8 cellular contexts compared by ENCODE assay signal in the genomic region with DNA sequence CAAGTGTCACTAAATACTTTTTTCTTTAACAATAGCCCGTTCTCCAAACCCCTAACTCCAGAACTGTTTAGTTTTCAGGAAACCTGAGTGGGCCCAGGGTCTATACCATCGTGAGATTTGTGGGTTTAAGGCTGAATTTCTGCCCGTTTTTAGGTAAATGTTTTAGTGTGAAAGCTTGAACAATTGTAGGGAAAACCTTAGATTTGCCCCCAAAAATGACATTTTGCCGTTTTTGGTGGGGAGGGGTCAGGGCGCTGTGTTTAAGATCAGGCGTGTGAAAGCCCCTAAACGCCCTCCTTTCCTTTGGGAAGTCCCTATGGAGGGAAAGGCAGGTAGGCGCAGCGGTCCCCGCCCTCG. TPM values are rescaled to one million over a fixed set of nuclear protein-coding genes. Genes with fewer than 3 reads are reported as not detected.
A peak's percentile ranks its signal among the peaks of the same experiment; 100 is the strongest.
DNase-seq lines count a peak whose midpoint lies in the region; ATAC-seq, FAIRE-seq and TF ChIP-seq lines count a peak whose summit lies in the region.

No MANE protein-coding gene starts in this region.

- no peaks in the 10 kb centered on the region for H3K9me3 Mint-ChIP-seq in effector memory CD8-positive, alpha-beta T cell

- peak overlapping the region; percentile 97 to 99 for H3K27ac Mint-ChIP-seq in effector memory CD8-positive, alpha-beta T cell

- intact Hi-C loops in pancreas (cut with DNase I) = no loop called here

- H3K27me3 Mint-ChIP-seq in effector memory CD8-positive, alpha-beta T cell = no peaks in the 10 kb centered on the region

- H3K4me1 ChIP-seq in pancreas = peaks cover 13 to 36% (median 20%) of the 10 kb centered on the region in 3 donors

- peak overlapping the region; percentile 94 to 97 for H3K4me3 Mint-ChIP-seq in effector memory CD8-positive, alpha-beta T cell

- no peak for TF ChIP-seq CTCF in GM12865 (IDR thresholded peaks at IDR 0.05; ENCODE audit: insufficient read depth, low read depth, low read length, missing control alignments)
- TF ChIP-seq CTCF in pancreas (IDR thresholded peaks at IDR 0.05) = no peak

- DNase-seq in GM12865 (ENCODE audit: low read depth) = no peak
- no peak for DNase-seq in effector memory CD8-positive, alpha-beta T cell
- DNase-seq in pancreas = no peak
- DNase-seq in NCI-H69 (lab: John Stamatoyannopoulos, UW) = no peak

- FAIRE-seq in pancreas (lab: Jason Lieb, UNC) = no peak

- peaks cover 11% of the 10 kb centered on the region; the same call in 1 of the 2 replicates for H3K36me3 ChIP-seq in KOPT-K1 (ENCODE audit: insufficient read depth, low read length)
- no peaks in the 10 kb centered on the region for H3K36me3 ChIP-seq in pancreas

- peaks cover 9% of the 10 kb centered on the region for H3K36me3 Mint-ChIP-seq in effector memory CD8-positive, alpha-beta T cell (ENCODE audit: insufficient read depth)

- peak overlapping the region; percentile 79 for H3K27ac ChIP-seq in KOPT-K1 (ENCODE audit: low read depth, low read length, poor library complexity, severe bottlenecking)
- H3K27ac ChIP-seq in pancreas = peak overlapping the region; percentile 73 to 89 (median 79)

- no peak for ATAC-seq in effector memory CD8-positive, alpha-beta T cell (replicated peaks)
- no peak for ATAC-seq in pancreas
- ATAC-seq in GM21786 (IDR thresholded peaks at IDR 0.05; ENCODE audit: unreplicated experiment) = no peak
- no peak for ATAC-seq in HG03565 (IDR thresholded peaks at IDR 0.05; ENCODE audit: unreplicated experiment)
- no peak for ATAC-seq in HG03159 (IDR thresholded peaks at IDR 0.05; ENCODE audit: unreplicated experiment)

- 1 to 2% methylated on average over 11 of the region's 11 CpGs for WGBS in pancreas, 2 donors

- H3K4me1 Mint-ChIP-seq in effector memory CD8-positive, alpha-beta T cell (ENCODE audit: low read depth in 2 of 2) = peaks cover 35 to 46% of the 10 kb centered on the region in 2 donors

- H3K4me3 ChIP-seq in GM12865 (ENCODE audit: low read depth, low read length) (peak overlapping the region; percentile 68), pancreas (peak overlapping the region; percentile 46 to 76 (median 59))

- H3K9me3 ChIP-seq in KOPT-K1 (ENCODE audit: insufficient read depth, low read length, poor library complexity, severe bottlenecking) = no peaks in the 10 kb centered on the region
- H3K9me3 ChIP-seq in pancreas = no peaks in the 10 kb centered on the region

- H3K27me3 ChIP-seq in pancreas = no peaks in the 10 kb centered on the region

RNA-seq across cellular contexts. Expression of a gene that starts 0.3 kb away (rescaled TPM):
- total RNA-seq in pancreas = 10 to 100 TPM; 13.2 to 25.4 (median 22.2) TPM
- 10 to 100 TPM; 27.0 to 36.8 TPM for polyA plus RNA-seq in pancreas

RNA-seq across cellular contexts. Expression of a gene that starts 50.7 kb away (rescaled TPM):
- 10 to 100 TPM; 11.0 to 28.4 (median 13.9) TPM for total RNA-seq in pancreas
- 10 to 100 TPM; 44.6 to 65.3 TPM for polyA plus RNA-seq in pancreas

RNA-seq across cellular contexts. Expression of a gene that starts 52.1 kb away (rescaled TPM):
- total RNA-seq in pancreas = 1 to 10 TPM; 1.7 to 3.8 (median 2.1) TPM
- polyA plus RNA-seq in pancreas = 1 to 10 TPM; 1.7 to 1.8 TPM
